ENCODE assay signal across 18 cellular contexts in the genomic region with DNA sequence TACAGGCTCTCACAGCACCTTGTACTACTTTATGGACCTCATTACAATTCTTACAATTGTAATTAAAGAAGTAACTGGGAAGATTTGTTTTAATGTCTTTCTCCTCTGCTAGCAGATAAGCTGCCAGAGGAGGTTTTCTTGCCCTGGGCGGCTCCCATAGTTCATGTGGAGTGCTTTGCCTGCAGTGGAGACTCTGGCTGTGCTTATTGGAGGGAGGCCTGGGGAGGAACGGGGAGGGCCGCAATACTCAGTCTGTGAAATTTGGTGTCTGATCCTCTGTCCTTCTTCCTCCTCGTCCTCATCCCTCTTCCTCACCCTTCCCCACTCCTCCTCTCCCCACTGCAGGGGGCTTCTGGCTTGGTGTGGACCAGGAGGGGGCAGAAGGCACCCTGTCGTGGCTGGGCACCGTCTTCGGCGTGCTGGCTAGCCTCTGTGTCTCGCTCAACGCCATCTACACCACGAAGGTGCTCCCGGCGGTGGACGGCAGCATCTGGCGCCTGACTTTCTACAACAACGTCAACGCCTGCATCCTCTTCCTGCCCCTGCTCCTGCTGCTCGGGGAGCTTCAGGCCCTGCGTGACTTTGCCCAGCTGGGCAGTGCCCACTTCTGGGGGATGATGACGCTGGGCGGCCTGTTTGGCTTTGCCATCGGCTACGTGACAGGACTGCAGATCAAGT.
DNase-seq lines count a peak whose midpoint lies in the region; ATAC-seq and TF ChIP-seq lines count a peak whose summit lies in the region.
"Had no signal": no experiment of that assay in that cellular context is flagged by ENCODE, and none has a peak within 500 bp of the region (broad histone marks: within the 10 kb centered on the region; RNA-seq: fewer than 3 reads in every experiment).

No MANE protein-coding gene starts in this region.

- no peak overlapping the region for H3K4me3 ChIP-seq in SK-N-MC
- H3K4me3 ChIP-seq in subcutaneous abdominal adipose tissue (ENCODE audit: low read depth in 1 of 5, low read length in 5 of 5), result no peak overlapping the region
- H3K4me3 ChIP-seq in MM.1S (ENCODE audit: low read length), result no peak overlapping the region
- H3K4me3 ChIP-seq: GM12878, GM23338 had no signal

- H3K9me3 Mint-ChIP-seq in activated naive CD8-positive, alpha-beta T cell (ENCODE audit: low read depth), result no peaks in the 10 kb centered on the region
- no peaks in the 10 kb centered on the region for H3K9me3 Mint-ChIP-seq in activated naive CD8-positive, alpha-beta T cell treated with anti-CD3 and anti-CD28 coated beads, Interleukin-2, amount 50 U/mL, for 24 hours
- H3K9me3 Mint-ChIP-seq: GM23338 had no signal

- H3K9me3 ChIP-seq in SK-N-MC (ENCODE audit: low read depth, low read length) (no peaks in the 10 kb centered on the region), subcutaneous abdominal adipose tissue (ENCODE audit: control insufficient read depth in 5 of 5, low read length in 5 of 5) (no peaks in the 10 kb centered on the region), MM.1S (replicated peaks; ENCODE audit: insufficient read depth, low read length) (no peaks in the 10 kb centered on the region)

- H3K27me3 Mint-ChIP-seq in activated naive CD8-positive, alpha-beta T cell, result no peaks in the 10 kb centered on the region
- H3K27me3 Mint-ChIP-seq in activated naive CD8-positive, alpha-beta T cell treated with anti-CD3 and anti-CD28 coated beads, Interleukin-2, amount 50 U/mL, for 24 hours, result no peaks in the 10 kb centered on the region

- H4K20me1 ChIP-seq in MM.1S (ENCODE audit: insufficient read depth, low read length), result no peaks in the 10 kb centered on the region

- DNase-seq in activated naive CD8-positive, alpha-beta T cell treated with anti-CD3 and anti-CD28 coated beads, Interleukin-2, amount 50 U/mL, for 24 hours, result no peak
- no peak for DNase-seq in SK-N-MC (ENCODE audit: low read depth, low spot score)
- peak; percentile 55 for DNase-seq in islet precursor cell
- DNase-seq in activated CD4-positive, CD25-positive, alpha-beta regulatory T cell treated with anti-CD3 and anti-CD28 coated beads, Interleukin-2, amount 50 U/mL, for 72 hours, result no peak
- no peak for DNase-seq in MM.1S
- DNase-seq: DMS79; NCI-H1048; NCI-H146; NCI-H2081 treated with DMSO at 0.1 percent for 48 hours; NCI-H2227 treated with DMSO at 0.1 percent for 48 hours; NCI-H69; NK-92 treated with Interleukin-12 subunit alpha and Interleukin-12 subunit beta, amount 100 ng/mL, for 24 hours; PC-3 had no signal

- H3K27me3 ChIP-seq in subcutaneous abdominal adipose tissue (ENCODE audit: control insufficient read depth in 5 of 5, insufficient read depth in 4 of 5, low read length in 5 of 5) (no peaks in the 10 kb centered on the region), MM.1S (replicated peaks; ENCODE audit: insufficient read depth, low read length) (no peaks in the 10 kb centered on the region)

- no peak for ATAC-seq in activated naive CD8-positive, alpha-beta T cell treated with anti-CD3 and anti-CD28 coated beads, Interleukin-2, amount 50 U/mL, for 24 hours
- no peak for ATAC-seq in GM21447 (IDR thresholded peaks at IDR 0.05; ENCODE audit: unreplicated experiment)
- ATAC-seq: GM12878, GM23338, PC-3 had no signal

- peaks cover 8% of the 10 kb centered on the region; the same call in 1 of the 2 replicates for H3K36me3 ChIP-seq in SK-N-MC (ENCODE audit: insufficient read depth, low read length)
- H3K36me3 ChIP-seq in subcutaneous abdominal adipose tissue (ENCODE audit: control insufficient read depth in 5 of 5, insufficient read depth in 5 of 5, low read length in 5 of 5), result peaks cover 0 to 38% (median 32%) of the 10 kb centered on the region in 5 donors
- no peaks in the 10 kb centered on the region for H3K36me3 ChIP-seq in MM.1S (replicated peaks; ENCODE audit: insufficient read depth, low read length)

- H2AFZ ChIP-seq in MM.1S (ENCODE audit: low read length), result no peak overlapping the region
- H2AFZ ChIP-seq: GM23338 had no signal

- H3K4me3 Mint-ChIP-seq in activated naive CD8-positive, alpha-beta T cell, result no peak overlapping the region
- no peak overlapping the region for H3K4me3 Mint-ChIP-seq in activated naive CD8-positive, alpha-beta T cell treated with anti-CD3 and anti-CD28 coated beads, Interleukin-2, amount 50 U/mL, for 24 hours
- H3K4me3 Mint-ChIP-seq: GM23338 had no signal

- peaks cover 43% of the 10 kb centered on the region for H3K4me1 Mint-ChIP-seq in activated naive CD8-positive, alpha-beta T cell (ENCODE audit: low read depth)
- H3K4me1 Mint-ChIP-seq in activated naive CD8-positive, alpha-beta T cell treated with anti-CD3 and anti-CD28 coated beads, Interleukin-2, amount 50 U/mL, for 24 hours, result peaks cover 38% of the 10 kb centered on the region

- H3K4me1 ChIP-seq in subcutaneous abdominal adipose tissue (ENCODE audit: control insufficient read depth in 5 of 5, insufficient read depth in 5 of 5, low read length in 5 of 5) (peaks cover 16 to 55% (median 35%) of the 10 kb centered on the region in 5 donors), MM.1S (ENCODE audit: low read length) (peaks cover 10% of the 10 kb centered on the region)

- H3K4me2 ChIP-seq in MM.1S (ENCODE audit: low read depth, low read length), result no peak overlapping the region
- H3K4me2 ChIP-seq: GM23338 had no signal

- peaks cover 39% of the 10 kb centered on the region for H3K79me2 ChIP-seq in MM.1S (ENCODE audit: low read length)

- H3K27ac Mint-ChIP-seq in activated naive CD8-positive, alpha-beta T cell, result peak overlapping the region; percentile 17
- H3K27ac Mint-ChIP-seq in activated naive CD8-positive, alpha-beta T cell treated with anti-CD3 and anti-CD28 coated beads, Interleukin-2, amount 50 U/mL, for 24 hours, result no peak overlapping the region
- H3K27ac Mint-ChIP-seq: GM23338 had no signal

- no peaks in the 10 kb centered on the region for H3K36me3 Mint-ChIP-seq in activated naive CD8-positive, alpha-beta T cell
- peaks cover 3% of the 10 kb centered on the region for H3K36me3 Mint-ChIP-seq in activated naive CD8-positive, alpha-beta T cell treated with anti-CD3 and anti-CD28 coated beads, Interleukin-2, amount 50 U/mL, for 24 hours (ENCODE audit: low read depth)

- H3K27ac ChIP-seq in SK-N-MC (0 out of 2 replicates have a peak overlapping the region, but pooled peaks have one; percentile 1), subcutaneous abdominal adipose tissue (ENCODE audit: low read depth, low read length) (peak overlapping the region; percentile 60), MM.1S (ENCODE audit: low read length) (no peak overlapping the region)

- H3K9me2 ChIP-seq in MM.1S (replicated peaks; ENCODE audit: insufficient read depth, low read length), result no peaks in the 10 kb centered on the region

- no peaks in the 10 kb centered on the region for H3F3A ChIP-seq in MM.1S (ENCODE audit: insufficient read depth, low read length)

- no peak for TF ChIP-seq CTCF in MM.1S (IDR thresholded peaks at IDR 0.05; ENCODE audit: low read length)

- H3K9ac ChIP-seq in SK-N-MC (ENCODE audit: insufficient read length), result no peak overlapping the region
- H3K9ac ChIP-seq in subcutaneous abdominal adipose tissue (ENCODE audit: low read length in 5 of 5), result no peak overlapping the region
- no peak overlapping the region for H3K9ac ChIP-seq in MM.1S (ENCODE audit: low read length)
